ENCODE assay signal across 1 cellular context in genomic region chr1:52927219-52928082, GRCh38.
TF ChIP-seq lines count a peak whose summit lies in the region.

Gene SCP2, plus strand, starts transcription at chr1:52927276. Its CDS starts 121 bp downstream, at chr1:52927397.

TF ChIP-seq in HEK293, 187 proteins besides CTCF, POLR2A, EP300 and RAD21 (continued from another document):
- no peak for TF ChIP-seq ZNF645 (tag by site-specific recombination; IDR thresholded peaks at IDR 0.05)
- TF ChIP-seq SETDB1 (IDR thresholded peaks at IDR 0.05; ENCODE audit: insufficient read length, low read length): no peak
- TF ChIP-seq HOXD13 (CRISPR knock-in tag; IDR thresholded peaks at IDR 0.05; ENCODE audit: borderline replicate concordance): no peak
- TF ChIP-seq ZNF16 (tag by site-specific recombination; IDR thresholded peaks at IDR 0.05; ENCODE audit: low read depth): no peak
- no peak for TF ChIP-seq ZBTB6 (tag by site-specific recombination; IDR thresholded peaks at IDR 0.05)
- TF ChIP-seq ZBTB17 (tag by site-specific recombination; IDR thresholded peaks at IDR 0.05): peak; percentile 67
- no peak for TF ChIP-seq PRDM10 (tag by site-specific recombination; IDR thresholded peaks at IDR 0.05)
- TF ChIP-seq IKZF3 (tag by site-specific recombination; IDR thresholded peaks at IDR 0.05): no peak
- TF ChIP-seq ZNF214 (tag by site-specific recombination; IDR thresholded peaks at IDR 0.05; ENCODE audit: borderline replicate concordance): no peak
TF ChIP-seq in HEK293: peak in this region for 18.
